17 cellular contexts compared by ENCODE assay signal in genomic region chr14:76773956-76774355, GRCh38. TPM values are rescaled to one million over a fixed set of nuclear protein-coding genes. Genes with fewer than 3 reads are reported as not detected.
A peak's percentile ranks its signal among the peaks of the same experiment; 100 is the strongest.
DNase-seq lines count a peak whose midpoint lies in the region; ATAC-seq and TF ChIP-seq lines count a peak whose summit lies in the region.
"Had no signal": no experiment of that assay in that cellular context is flagged by ENCODE, and none has a peak within 500 bp of the region (broad histone marks: within the 10 kb centered on the region; RNA-seq: fewer than 3 reads in every experiment).

No MANE protein-coding gene starts in this region.

- no peaks in the 10 kb centered on the region for H3K79me1 ChIP-seq in neuronal stem cell (ENCODE audit: low read depth, low read length)

- H3K9ac ChIP-seq in neuronal stem cell (ENCODE audit: low read depth, low read length, poor library complexity) (no peak overlapping the region), Karpas-422 (ENCODE audit: low read length) (no peak overlapping the region)

- no peak overlapping the region for H2BK15ac ChIP-seq in neuronal stem cell (ENCODE audit: low read length)

- H3K4me1 ChIP-seq in esophagus muscularis mucosa (peaks cover 20 to 45% (median 31%) of the 10 kb centered on the region in 4 donors), neuronal stem cell (ENCODE audit: control insufficient read depth in 2 of 2, insufficient read depth in 1 of 2, low read depth in 1 of 2, low read length in 2 of 2) (peaks cover 5 to 17% of the 10 kb centered on the region in 2 donors), upper lobe of left lung (peaks cover 27 to 42% (median 39%) of the 10 kb centered on the region in 4 donors), Karpas-422 (ENCODE audit: low read length) (no peaks in the 10 kb centered on the region)

- intact Hi-C loops in esophagus muscularis mucosa (cut with DNase I): no loop called here

- no peaks in the 10 kb centered on the region for H3K27me3 ChIP-seq in esophagus muscularis mucosa
- H3K27me3 ChIP-seq in neuronal stem cell (ENCODE audit: control insufficient read depth in 3 of 3, insufficient read depth in 3 of 3, low read depth in 1 of 3, low read length in 3 of 3): no peaks in the 10 kb centered on the region
- no peaks in the 10 kb centered on the region for H3K27me3 ChIP-seq in upper lobe of left lung
- no peaks in the 10 kb centered on the region for H3K27me3 ChIP-seq in Karpas-422 (ENCODE audit: low read length)
- H3K27me3 ChIP-seq: SJSA1 had no signal

- peak overlapping the region; percentile 32 for H3K18ac ChIP-seq in neuronal stem cell (ENCODE audit: low read length)

- DNase-seq in esophagus muscularis mucosa (ENCODE audit: extremely low spot score) (no peak), neuronal stem cell (ENCODE audit: low spot score) (no peak), upper lobe of left lung (no peak), Karpas-422 (no peak), COR-L47 (lab: John Stamatoyannopoulos, UW) (no peak), foreskin fibroblast (no peak)
- DNase-seq: activated naive CD4-positive, alpha-beta T cell treated with anti-CD3 and anti-CD28 coated beads, Interleukin-2, amount 50 U/mL, for 16 hours; CD4-positive, CD25-positive, alpha-beta regulatory T cell; NCI-H2029 treated with DMSO at 0.1 percent for 48 hours; stimulated activated CD4-positive, alpha-beta T cell treated with anti-CD3 and anti-CD28 coated beads, Interleukin-4, amount 100 ng/mL, for 1 hour had no signal

- H3K27me3 Mint-ChIP-seq in activated T-helper 17 cell treated with anti-CD3 and anti-CD28 coated beads, Interleukin-2, amount 50 U/mL, for 72 hours: no peaks in the 10 kb centered on the region

- H3K9me2 ChIP-seq in Karpas-422 (replicated peaks; ENCODE audit: insufficient read depth, low read length): no peaks in the 10 kb centered on the region

- H3K36me3 ChIP-seq in esophagus muscularis mucosa: peaks cover 0 to 37% (median 34%) of the 10 kb centered on the region in 4 donors
- H3K36me3 ChIP-seq in neuronal stem cell (replicated peaks in 1 of 2; ENCODE audit: control insufficient read depth in 2 of 2, insufficient read depth in 2 of 2, low read length in 2 of 2): peaks cover 8 to 69% of the 10 kb centered on the region in 2 donors
- H3K36me3 ChIP-seq in upper lobe of left lung: peaks cover 0 to 6% (median 0%) of the 10 kb centered on the region in 4 donors
- H3K36me3 ChIP-seq in Karpas-422 (ENCODE audit: insufficient read depth, low read length): no peaks in the 10 kb centered on the region
- H3K36me3 ChIP-seq: SJSA1 had no signal

- no peaks in the 10 kb centered on the region for H3K36me3 Mint-ChIP-seq in activated T-helper 17 cell treated with anti-CD3 and anti-CD28 coated beads, Interleukin-2, amount 50 U/mL, for 72 hours (ENCODE audit: low read depth)
- H3K36me3 Mint-ChIP-seq: CD4-positive, CD25-positive, alpha-beta regulatory T cell; memory B cell had no signal

- H3K9me3 Mint-ChIP-seq in activated T-helper 17 cell treated with anti-CD3 and anti-CD28 coated beads, Interleukin-2, amount 50 U/mL, for 72 hours: no peaks in the 10 kb centered on the region
- H3K9me3 Mint-ChIP-seq: CD4-positive, CD25-positive, alpha-beta regulatory T cell; memory B cell had no signal

- WGBS in esophagus muscularis mucosa: 96% methylated on average over 5 of the region's 8 CpGs
- WGBS in neuronal stem cell (ENCODE audit: extremely low coverage in 2 of 2, insufficient read length in 2 of 2, insufficient replicate concordance in 1 of 2), 2 donors: no CpG with 5 or more reads among the region's 8 CpGs
- WGBS in upper lobe of left lung, 2 donors: 77 to 86% methylated on average over 5 to 8 of the region's 8 CpGs

- H2BK12ac ChIP-seq in neuronal stem cell (ENCODE audit: low read length): no peak overlapping the region

- H4K20me1 ChIP-seq in Karpas-422 (ENCODE audit: insufficient read depth, low read depth, low read length): 0 out of 2 replicates have a peak, but pooled peaks cover 4% of the 10 kb centered on the region

- TF ChIP-seq POLR2A in esophagus muscularis mucosa (IDR thresholded peaks at IDR 0.05; ENCODE audit: low read depth) (no peak), upper lobe of left lung (IDR thresholded peaks at IDR 0.05) (no peak)

- TF ChIP-seq EP300 in esophagus muscularis mucosa (IDR thresholded peaks at IDR 0.05) (no peak), upper lobe of left lung (IDR thresholded peaks at IDR 0.05) (no peak)

- no peak overlapping the region for H2BK5ac ChIP-seq in neuronal stem cell (ENCODE audit: low read length)

- H2AFZ ChIP-seq in neuronal stem cell (ENCODE audit: low read length) (no peak overlapping the region), Karpas-422 (ENCODE audit: low read length) (no peak overlapping the region)

- TF ChIP-seq CTCF in esophagus muscularis mucosa (IDR thresholded peaks at IDR 0.05) (no peak), upper lobe of left lung (IDR thresholded peaks at IDR 0.05) (no peak), foreskin fibroblast (IDR thresholded peaks at IDR 0.05; ENCODE audit: low read depth, low read length) (no peak)

- H3K9me3 ChIP-seq in esophagus muscularis mucosa: no peaks in the 10 kb centered on the region
- H3K9me3 ChIP-seq in neuronal stem cell (replicated peaks in 1 of 2; ENCODE audit: control insufficient read depth in 2 of 2, insufficient read depth in 1 of 2, low read depth in 1 of 2, low read length in 2 of 2): no peaks in the 10 kb centered on the region
- no peaks in the 10 kb centered on the region for H3K9me3 ChIP-seq in upper lobe of left lung
- no peaks in the 10 kb centered on the region for H3K9me3 ChIP-seq in Karpas-422 (ENCODE audit: low read length)
- H3K9me3 ChIP-seq: SJSA1 had no signal

- H3K27ac ChIP-seq in esophagus muscularis mucosa (replicated peaks in 1 of 4): peak overlapping the region in 3 of 4 donors; percentile 14 to 80 (median 78)
- no peak overlapping the region for H3K27ac ChIP-seq in neuronal stem cell (replicated peaks; ENCODE audit: low read length)
- peak overlapping the region in 3 of 4 donors; percentile 35 to 89 (median 83) for H3K27ac ChIP-seq in upper lobe of left lung
- H3K27ac ChIP-seq in Karpas-422 (ENCODE audit: low read length): no peak overlapping the region
- H3K27ac ChIP-seq: SJSA1 had no signal

- peak overlapping the region; percentile 10 for H3K4me3 Mint-ChIP-seq in activated T-helper 17 cell treated with anti-CD3 and anti-CD28 coated beads, Interleukin-2, amount 50 U/mL, for 72 hours
- H3K4me3 Mint-ChIP-seq: CD4-positive, CD25-positive, alpha-beta regulatory T cell; memory B cell had no signal

- no peak overlapping the region for H3K4me3 ChIP-seq in esophagus muscularis mucosa
- no peak overlapping the region for H3K4me3 ChIP-seq in neuronal stem cell (ENCODE audit: low read length in 2 of 2)
- no peak overlapping the region for H3K4me3 ChIP-seq in upper lobe of left lung
- no peak overlapping the region for H3K4me3 ChIP-seq in Karpas-422 (ENCODE audit: low read length)
- no peak overlapping the region for H3K4me3 ChIP-seq in foreskin fibroblast (ENCODE audit: low read depth in 1 of 2, low read length in 2 of 2)
- H3K4me3 ChIP-seq: SJSA1 had no signal

- no peak overlapping the region for H3K4ac ChIP-seq in neuronal stem cell (ENCODE audit: low read length)

- H3K27ac Mint-ChIP-seq in activated T-helper 17 cell treated with anti-CD3 and anti-CD28 coated beads, Interleukin-2, amount 50 U/mL, for 72 hours: peak overlapping the region; percentile 63
- H3K27ac Mint-ChIP-seq: memory B cell had no signal

- H2AK5ac ChIP-seq in neuronal stem cell (ENCODE audit: low read depth, low read length): peak overlapping the region; percentile 30

- H4K8ac ChIP-seq in neuronal stem cell (ENCODE audit: low read depth, low read length): no peak overlapping the region

- H3K23ac ChIP-seq in neuronal stem cell (ENCODE audit: low read depth, low read length, poor library complexity): no peak overlapping the region

- ATAC-seq in activated T-helper 17 cell treated with anti-CD3 and anti-CD28 coated beads, Interleukin-2, amount 50 U/mL, for 72 hours (replicated peaks): no peak
- no peak for ATAC-seq in upper lobe of left lung (ENCODE audit: low FRiP score in 2 of 2)

- H3K4me2 ChIP-seq in neuronal stem cell (ENCODE audit: insufficient read depth, low read length, poor library complexity, severe bottlenecking) (no peak overlapping the region), Karpas-422 (ENCODE audit: low read depth, low read length, poor library complexity, severe bottlenecking) (no peak overlapping the region)

- H3K14ac ChIP-seq in neuronal stem cell (ENCODE audit: low read length): no peak overlapping the region

- no peaks in the 10 kb centered on the region for H3K79me2 ChIP-seq in Karpas-422 (ENCODE audit: low read length)

- H3K4me1 Mint-ChIP-seq in activated T-helper 17 cell treated with anti-CD3 and anti-CD28 coated beads, Interleukin-2, amount 50 U/mL, for 72 hours: no peaks in the 10 kb centered on the region
- H3K4me1 Mint-ChIP-seq: memory B cell had no signal

- H4K91ac ChIP-seq in neuronal stem cell (ENCODE audit: low read depth, low read length, poor library complexity): no peak overlapping the region

- H2BK120ac ChIP-seq in neuronal stem cell (ENCODE audit: low read depth, low read length): no peak overlapping the region

RNA-seq across cellular contexts. Expression of gene VASH1, which starts 12.7 kb away (rescaled TPM):
- 1 to 10 TPM; 2.6 to 6.4 TPM for total RNA-seq in activated T-helper 17 cell treated with anti-CD3 and anti-CD28 coated beads, Interleukin-2, amount 50 U/mL, for 72 hours
- total RNA-seq in esophagus muscularis mucosa (10 to 100 TPM in 2 of 4 donors, 1 to 10 TPM in 2; 5.6 to 17.5 (median 9.2) TPM), upper lobe of left lung (10 to 100 TPM; 12.0 to 53.5 (median 28.2) TPM)
- 29.4 TPM for polyA plus RNA-seq in neuronal stem cell (2013, experiment 1 of 2)
- polyA plus RNA-seq in neuronal stem cell (2013, experiment 2 of 2): 30.2 TPM
- not detected in 2 replicates for total RNA-seq in Karpas-422 (2014; rRNA removed; shearing (Covaris generic); ENCODE audit: low replicate concordance)

RNA-seq across cellular contexts. Expression of gene ANGEL1, which starts 38.7 kb away (rescaled TPM):
- 10 to 100 TPM; 10.6 to 10.7 TPM for total RNA-seq in activated T-helper 17 cell treated with anti-CD3 and anti-CD28 coated beads, Interleukin-2, amount 50 U/mL, for 72 hours
- total RNA-seq in esophagus muscularis mucosa (10 to 100 TPM in 2 of 4 donors, 1 to 10 TPM in 2; 7.9 to 15.8 (median 11.3) TPM), upper lobe of left lung (10 to 100 TPM; 13.8 to 35.6 (median 23.6) TPM)
- 14.7 TPM for polyA plus RNA-seq in neuronal stem cell (2013, experiment 1 of 2)
- polyA plus RNA-seq in neuronal stem cell (2013, experiment 2 of 2): 13.5 TPM
- total RNA-seq in Karpas-422 (2014; rRNA removed; shearing (Covaris generic); ENCODE audit: low replicate concordance): 19.9 and 29.4 TPM in 2 replicates

RNA-seq across cellular contexts. Expression of gene LRRC74A, which starts 52.3 kb away (rescaled TPM):
- not detected for total RNA-seq in activated T-helper 17 cell treated with anti-CD3 and anti-CD28 coated beads, Interleukin-2, amount 50 U/mL, for 72 hours
- not detected for total RNA-seq in esophagus muscularis mucosa
- not detected for polyA plus RNA-seq in neuronal stem cell (2013, experiment 1 of 2)
- not detected for polyA plus RNA-seq in neuronal stem cell (2013, experiment 2 of 2)
- total RNA-seq in upper lobe of left lung: not detected
- not detected in 2 replicates for total RNA-seq in Karpas-422 (2014; rRNA removed; shearing (Covaris generic); ENCODE audit: low replicate concordance)
- total RNA-seq: activated CD8-positive, alpha-beta memory T cell treated with anti-CD3 and anti-CD28 coated beads for 36 hours; CD4-positive, CD25-positive, alpha-beta regulatory T cell; M059J; pulmonary artery endothelial cell; SJSA1 had no signal
- polyA plus RNA-seq: CD4-positive, CD25-positive, alpha-beta regulatory T cell; esophagus had no signal

Comparison
In these comparisons a context has a peak if more than half of its experiments do, and no peak if none do; other contexts are left out.
1. H3K27ac ChIP-seq: peak in esophagus muscularis mucosa (3 of 4) and upper lobe of left lung (3 of 4); none in neuronal stem cell (single experiment) and Karpas-422 (single experiment).